Comparison of ENCODE assay signal across 8 cellular contexts in genomic region chr12:121812320-121812871, GRCh38. TPM values are rescaled to one million over a fixed set of nuclear protein-coding genes. Genes with fewer than 3 reads are reported as not detected.
DNase-seq lines count a peak whose midpoint lies in the region; ATAC-seq lines count a peak whose summit lies in the region.

No MANE protein-coding gene starts in this region.

- peaks cover 80% of the 10 kb centered on the region for H3K36me3 ChIP-seq in BLaER1

- DNase-seq in GM19238 (ENCODE audit: insufficient read length, low spot score) (peak; percentile 77), NCI-H460 (ENCODE audit: extremely low read depth, low read depth) (peak; percentile 62), amygdala (lab: John Stamatoyannopoulos, UW) (peak in 38 of 56 donors; percentile 15 to 64 (median 36)), left ventricle myocardium superior (peak; percentile 88), posterior vena cava (ENCODE audit: low spot score) (peak; percentile 93), NCI-H146 (lab: John Stamatoyannopoulos, UW) (no peak), OCI-M1 (lab: John Stamatoyannopoulos, UW) (no peak)

- peaks cover 60% of the 10 kb centered on the region for H3K4me1 ChIP-seq in BLaER1

- peaks cover 96% of the 10 kb centered on the region for H4K20me1 ChIP-seq in BLaER1

- H3K27me3 ChIP-seq in BLaER1 = no peaks in the 10 kb centered on the region

- H3K27ac ChIP-seq in BLaER1 = peak overlapping the region; percentile 76

- intact Hi-C loops in left ventricle myocardium superior (cut with micrococcal nuclease) (no loop called here), posterior vena cava (cut with DNase I) (loop anchor here in 1 of 2 donors (2.0 to 5.0 kb wide), 2 partner anchors 18 to 35 kb away; no protein-coding TSS in a partner anchor)

- peak overlapping the region; percentile 88 for H3K4me2 ChIP-seq in BLaER1

- H3K9me3 ChIP-seq in BLaER1 = no peaks in the 10 kb centered on the region

- ATAC-seq in left ventricle myocardium superior = peak; percentile 90

- peak overlapping the region; percentile 64 for H3K4me3 ChIP-seq in BLaER1

- peak overlapping the region; percentile 68 for H3K9ac ChIP-seq in BLaER1

RNA-seq across cellular contexts. Expression of gene SETD1B, which starts 8.6 kb away (rescaled TPM):
- total RNA-seq in NCI-H460 (2014; rRNA removed; shearing (Covaris generic)) = 4.0 and 4.8 TPM in 2 replicates
- polyA plus RNA-seq in NCI-H460 (2014; cell fraction: nucleus; rRNA removed) = 4.5 and 6.0 TPM in 2 replicates
- total RNA-seq in left ventricle myocardium superior (9.0 TPM), posterior vena cava (10 to 100 TPM; 20.2 to 20.9 TPM)

RNA-seq across cellular contexts. Expression of gene RHOF, which starts 18.9 kb away (rescaled TPM):
- 43.9 and 44.5 TPM in 2 replicates for total RNA-seq in NCI-H460 (2014; rRNA removed; shearing (Covaris generic))
- 46.0 and 60.1 TPM in 2 replicates for polyA plus RNA-seq in NCI-H460 (2014; cell fraction: nucleus; rRNA removed)
- total RNA-seq in left ventricle myocardium superior (48.3 TPM), posterior vena cava (10 to 100 TPM in 1 of 2 donors, 1 to 10 TPM in 1; 5.3 to 10.4 TPM)

RNA-seq across cellular contexts. Expression of gene HPD, which starts 46.3 kb away (rescaled TPM):
- total RNA-seq in NCI-H460 (2014; rRNA removed; shearing (Covaris generic)) = 0.22 and 1.5 TPM in 2 replicates
- 1.8 and 3.0 TPM in 2 replicates for polyA plus RNA-seq in NCI-H460 (2014; cell fraction: nucleus; rRNA removed)
- total RNA-seq in left ventricle myocardium superior (2.2 TPM), posterior vena cava (10 to 100 TPM in 1 of 2 donors, 1 to 10 TPM in 1; 5.6 to 17.4 TPM)

Comparison
In these comparisons a context has a peak if more than half of its experiments do, and no peak if none do; other contexts are left out.
1. DNase-seq: peak in GM19238 (single experiment), NCI-H460 (single experiment), amygdala (38 of 56), left ventricle myocardium superior (single experiment) and posterior vena cava (single experiment); none in NCI-H146 (single experiment) and OCI-M1 (single experiment).